27 cellular contexts compared by ENCODE assay signal in the genomic region with DNA sequence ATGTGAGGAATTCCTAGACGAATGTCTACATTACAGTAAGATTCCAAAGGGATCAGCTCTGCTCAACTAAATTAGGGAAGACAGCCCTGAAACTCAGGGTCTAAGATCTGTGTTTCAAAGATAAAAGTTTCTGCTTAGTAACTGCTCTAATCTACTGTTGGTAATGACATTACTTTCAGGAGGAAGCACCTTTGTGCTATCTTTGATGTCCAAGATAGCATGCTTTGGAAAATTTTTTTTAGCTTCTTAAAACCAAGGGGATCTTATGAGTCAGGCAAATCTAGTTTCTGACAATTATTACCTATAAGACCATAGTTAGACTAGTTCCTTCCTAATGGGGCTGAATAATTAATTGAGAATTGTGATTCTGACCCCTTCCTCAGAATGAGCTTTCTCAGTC. TPM values are rescaled to one million over a fixed set of nuclear protein-coding genes. Genes with fewer than 3 reads are reported as not detected.
DNase-seq lines count a peak whose midpoint lies in the region; ATAC-seq, FAIRE-seq and TF ChIP-seq lines count a peak whose summit lies in the region.
"Had no signal": no experiment of that assay in that cellular context is flagged by ENCODE, and none has a peak within 500 bp of the region (broad histone marks: within the 10 kb centered on the region; RNA-seq: fewer than 3 reads in every experiment).

No MANE protein-coding gene starts in this region.

- H3K79me2 ChIP-seq in K562 (ENCODE audit: control insufficient read depth, insufficient read depth, low read length) = no peaks in the 10 kb centered on the region; the same call in 2 of the 3 replicates
- H3K79me2 ChIP-seq: parathyroid adenoma had no signal

- TF ChIP-seq EP300 in K562 (IDR thresholded peaks at IDR 0.05; ENCODE audit: low read length) = peak; percentile 37; the same call in 1 of the 2 replicates

- H3K27ac ChIP-seq in CD4-positive, alpha-beta T cell (ENCODE audit: low read depth, low read length) = no peak overlapping the region
- H3K27ac ChIP-seq in HUES6 (ENCODE audit: low read depth, low read length) (peak overlapping the region; percentile 30; the same call in 1 of the 2 replicates), K562 (ENCODE audit: extremely low read depth, low read depth, low read length) (no peak overlapping the region; the same call in 2 of the 3 replicates)
- H3K27ac ChIP-seq: BLaER1 treated with 17β-estradiol and CSF1 and Interleukin-3, amounts not matched to agents 10 nM and 100 nM; parathyroid adenoma; right atrium auricular region; testis; uterus had no signal

- no peaks in the 10 kb centered on the region for H3K4me1 Mint-ChIP-seq in CD4-positive, alpha-beta T cell (ENCODE audit: low read depth)
- H3K4me1 Mint-ChIP-seq in natural killer cell treated with Interleukin-12 subunit alpha and Interleukin-12 subunit beta and Interleukin-15 and Interleukin-18, amount 100 ng/mL, for 72 hours (ENCODE audit: low read depth in 2 of 2) = peaks cover 0 to 8% of the 10 kb centered on the region in 2 donors
- H3K4me1 Mint-ChIP-seq: nephron progenitor cell had no signal

- no peak for ATAC-seq in CD4-positive, alpha-beta T cell (ENCODE audit: poor library complexity)
- ATAC-seq in K562 (peak; percentile 52; the same call in 2 of the 3 replicates), HG03432 (IDR thresholded peaks at IDR 0.05; ENCODE audit: unreplicated experiment) (no peak)
- no peak for ATAC-seq in natural killer cell treated with Interleukin-12 subunit alpha and Interleukin-12 subunit beta and Interleukin-15 and Interleukin-18, amount 100 ng/mL, for 72 hours

- no peaks in the 10 kb centered on the region for H3K9me3 Mint-ChIP-seq in CD4-positive, alpha-beta T cell
- H3K9me3 Mint-ChIP-seq in natural killer cell treated with Interleukin-12 subunit alpha and Interleukin-12 subunit beta and Interleukin-15 and Interleukin-18, amount 100 ng/mL, for 72 hours = no peaks in the 10 kb centered on the region
- H3K9me3 Mint-ChIP-seq: dendritic cell treated with granulocyte-macrophage colony-stimulating factor and Interleukin-4, amounts not matched to agents 40 ng/mL and 50 ng/mL, for 4 days; nephron progenitor cell had no signal

- FAIRE-seq in GM12891 (lab: Jason Lieb, UNC) = peak; percentile 64
- FAIRE-seq in K562 (lab: Jason Lieb, UNC) = peak; percentile 37
- FAIRE-seq: H1, kidney had no signal

- no peaks in the 10 kb centered on the region; the same call in 1 of the 2 replicates for H3K4me1 ChIP-seq in HUES6 (ENCODE audit: control insufficient read depth, insufficient read depth, low read length)
- H3K4me1 ChIP-seq in K562 (replicated peaks in 1 of 2; ENCODE audit: control insufficient read depth in 2 of 2, insufficient read depth in 2 of 2, low read length in 2 of 2) = peaks cover 0 to 24% of the 10 kb centered on the region in 2 experiments; a peak in 2 of 5 replicates
- H3K4me1 ChIP-seq: parathyroid adenoma, right atrium auricular region, testis, uterus had no signal

- no peaks in the 10 kb centered on the region for H3K9me3 ChIP-seq in CD4-positive, alpha-beta T cell (ENCODE audit: control insufficient read depth, low read length)
- H3K9me3 ChIP-seq in HUES6 (ENCODE audit: control insufficient read depth, insufficient read depth, low read depth, low read length) (no peaks in the 10 kb centered on the region), K562 (replicated peaks; ENCODE audit: control insufficient read depth, insufficient read depth, low read depth, low read length) (no peaks in the 10 kb centered on the region), MG63 (no peaks in the 10 kb centered on the region)
- H3K9me3 ChIP-seq: BLaER1 treated with 17β-estradiol and CSF1 and Interleukin-3, amounts not matched to agents 10 nM and 100 nM; right atrium auricular region; testis; uterus had no signal

- no peak overlapping the region for H2AFZ ChIP-seq in K562 (ENCODE audit: low read depth, low read length)
- H2AFZ ChIP-seq: parathyroid adenoma had no signal

- no peak for DNase-seq in CD4-positive, alpha-beta T cell
- DNase-seq in GM12891 (ENCODE audit: insufficient read length, low spot score) (no peak), K562 (ENCODE audit: extremely low read depth in 1 of 4, low spot score in 3 of 4) (peak in 1 of 4 experiments; percentile 17), MG63 (no peak)
- no peak for DNase-seq in natural killer cell treated with Interleukin-12 subunit alpha and Interleukin-12 subunit beta and Interleukin-15 and Interleukin-18, amount 100 ng/mL, for 72 hours (ENCODE audit: low spot score)
- DNase-seq: activated CD4-positive, alpha-beta T cell treated with anti-CD3 and anti-CD28 coated beads, Interleukin-2, amount 50 U/mL, for 4 hours; activated naive CD4-positive, alpha-beta T cell; central memory CD4-positive, alpha-beta T cell; kidney; NCI-H1092; NCI-H187 treated with DMSO at 0.1 percent for 48 hours; NCI-H69; nephron progenitor cell; testis; uterus had no signal

- in situ Hi-C loops in K562 (cut with MboI) = no loop called here

- TF ChIP-seq RAD21 in K562 (CRISPR knock-in tag; conservative IDR thresholded peaks at IDR 0.05 in 1 of 2, IDR thresholded peaks at IDR 0.05 in 1 of 2) = no peak

- POLR2A ChIA-PET in CD4-positive, alpha-beta T cell (lab: Charles Lee) = interaction anchor here (0.8 kb wide), 1 partner anchor 37 kb away, joined by 3 read pairs; no protein-coding TSS in a partner anchor
- POLR2A ChIA-PET in K562 (lab: Yijun Ruan, JAX) = interaction anchor here (0.6 to 3.6 kb wide), 2 partner anchors 10 to 126 kb away, joined by 3 to 28 read pairs; a partner anchor contains a TSS

- no peak for TF ChIP-seq CTCF in CD4-positive, alpha-beta T cell (IDR thresholded peaks at IDR 0.05)
- no peak for TF ChIP-seq CTCF in K562 (IDR thresholded peaks at IDR 0.05 in 2 of 3, conservative IDR thresholded peaks at IDR 0.05 in 1 of 3; ENCODE audit: insufficient read depth in 2 of 3, low read depth in 1 of 3, low read length in 3 of 3)

- H3K9ac ChIP-seq in HUES6 (ENCODE audit: low read length) (no peak overlapping the region), K562 (ENCODE audit: insufficient read depth in 1 of 2, low read depth in 2 of 2, low read length in 2 of 2) (no peak overlapping the region)
- H3K9ac ChIP-seq: BLaER1 treated with 17β-estradiol and CSF1 and Interleukin-3, amounts not matched to agents 10 nM and 100 nM; parathyroid adenoma had no signal

- H3K36me3 Mint-ChIP-seq in CD4-positive, alpha-beta T cell (ENCODE audit: low read depth) = peaks cover 91% of the 10 kb centered on the region
- H3K36me3 Mint-ChIP-seq in natural killer cell treated with Interleukin-12 subunit alpha and Interleukin-12 subunit beta and Interleukin-15 and Interleukin-18, amount 100 ng/mL, for 72 hours = peaks cover 33% of the 10 kb centered on the region

- no peak overlapping the region for H3K4me3 Mint-ChIP-seq in CD4-positive, alpha-beta T cell
- no peak overlapping the region for H3K4me3 Mint-ChIP-seq in natural killer cell treated with Interleukin-12 subunit alpha and Interleukin-12 subunit beta and Interleukin-15 and Interleukin-18, amount 100 ng/mL, for 72 hours
- H3K4me3 Mint-ChIP-seq: dendritic cell treated with granulocyte-macrophage colony-stimulating factor and Interleukin-4, amounts not matched to agents 40 ng/mL and 50 ng/mL, for 4 days; nephron progenitor cell had no signal

- no peaks in the 10 kb centered on the region for H3K27me3 Mint-ChIP-seq in CD4-positive, alpha-beta T cell
- H3K27me3 Mint-ChIP-seq in natural killer cell treated with Interleukin-12 subunit alpha and Interleukin-12 subunit beta and Interleukin-15 and Interleukin-18, amount 100 ng/mL, for 72 hours = no peaks in the 10 kb centered on the region
- H3K27me3 Mint-ChIP-seq: dendritic cell treated with granulocyte-macrophage colony-stimulating factor and Interleukin-4, amounts not matched to agents 40 ng/mL and 50 ng/mL, for 4 days had no signal

- H3K27me3 ChIP-seq in CD4-positive, alpha-beta T cell (ENCODE audit: control insufficient read depth, insufficient read depth, low read length) = no peaks in the 10 kb centered on the region
- H3K27me3 ChIP-seq in HUES6 (ENCODE audit: control insufficient read depth, insufficient read depth, low read length) (no peaks in the 10 kb centered on the region), K562 (ENCODE audit: control insufficient read depth in 2 of 2, insufficient read depth in 2 of 2, low read length in 2 of 2) (no peaks in the 10 kb centered on the region), MG63 (no peaks in the 10 kb centered on the region)
- H3K27me3 ChIP-seq: BLaER1 treated with 17β-estradiol and CSF1 and Interleukin-3, amounts not matched to agents 10 nM and 100 nM; right atrium auricular region; testis; uterus had no signal

- H3K4me2 ChIP-seq in K562 (ENCODE audit: insufficient read depth, low read length) = no peak overlapping the region

- 27% methylated on average over 1 of the region's 1 CpG for WGBS in K562 (ENCODE audit: insufficient coverage, low coverage, missing lambda C conversion rate)

- H3K27ac Mint-ChIP-seq in CD4-positive, alpha-beta T cell = peak overlapping the region; percentile 58
- no peak overlapping the region for H3K27ac Mint-ChIP-seq in natural killer cell treated with Interleukin-12 subunit alpha and Interleukin-12 subunit beta and Interleukin-15 and Interleukin-18, amount 100 ng/mL, for 72 hours
- H3K27ac Mint-ChIP-seq: dendritic cell treated with granulocyte-macrophage colony-stimulating factor and Interleukin-4, amounts not matched to agents 40 ng/mL and 50 ng/mL, for 4 days; nephron progenitor cell had no signal

- peaks cover 55% of the 10 kb centered on the region for H3K36me3 ChIP-seq in HUES6 (ENCODE audit: control insufficient read depth, insufficient read depth, low read length)
- H3K36me3 ChIP-seq in K562 (ENCODE audit: control insufficient read depth, insufficient read depth, low read length) = peaks cover 72% of the 10 kb centered on the region
- peaks cover 65% of the 10 kb centered on the region for H3K36me3 ChIP-seq in MG63
- H3K36me3 ChIP-seq: uterus had no signal

- no peak for TF ChIP-seq POLR2A in GM12891 (IDR thresholded peaks at IDR 0.05; ENCODE audit: low read depth, low read length)
- TF ChIP-seq POLR2A in K562 (conservative IDR thresholded peaks at IDR 0.05) = no peak

- no TSS peak for BruUV-seq in K562 (replicated peaks; lab: Mats Ljungman, UMichigan)

- intact Hi-C loops in CD4-positive, alpha-beta T cell (cut with DNase I, micrococcal nuclease) = no loop called here
- intact Hi-C loops in K562 (cut with micrococcal nuclease) = no loop called here

- H3K4me3 ChIP-seq in HUES6 (ENCODE audit: low read depth, low read length) (no peak overlapping the region), K562 (no peak overlapping the region), MG63 (no peak overlapping the region)
- H3K4me3 ChIP-seq: BLaER1 treated with 17β-estradiol and CSF1 and Interleukin-3, amounts not matched to agents 10 nM and 100 nM; right atrium auricular region; testis; uterus had no signal

- CTCF ChIA-PET in CD4-positive, alpha-beta T cell (lab: Charles Lee) = interaction anchor here (1.1 kb wide), 1 partner anchor 11 kb away, joined by 3 read pairs; a partner anchor contains a TSS
- CTCF ChIA-PET in K562 (lab: Yijun Ruan, JAX; ENCODE audit: low intra/inter-chr PET ratio) = no interaction called here

- H3K9me1 ChIP-seq in K562 (ENCODE audit: control insufficient read depth, insufficient read depth, low read length) = peaks cover 3% of the 10 kb centered on the region

- no peaks in the 10 kb centered on the region; the same call in 1 of the 2 replicates for H4K20me1 ChIP-seq in K562 (replicated peaks; ENCODE audit: control insufficient read depth, insufficient read depth, low read length)

RNA-seq across cellular contexts. Expression of a gene that starts 11.0 kb away (rescaled TPM):
- total RNA-seq in CD4-positive, alpha-beta T cell = 1 to 10 TPM in 1 of 2 experiments, under 1 TPM in 1; 0.74 to 1.2 TPM
- 0.21 TPM for polyA plus RNA-seq in GM12891 (2012; ENCODE audit: low read depth, missing spikeins)
- not detected in 2 replicates for total RNA-seq in K562 (2011; cell fraction: chromatin; rRNA removed; ENCODE audit: low replicate concordance)
- not detected in 2 replicates for total RNA-seq in K562 (2011; cell fraction: nucleolus; rRNA removed)
- not detected in 2 replicates for total RNA-seq in K562 (2011; cell fraction: nucleoplasm; rRNA removed)
- total RNA-seq in K562 (2014; rRNA removed) (0.08 TPM in 1 of 2 replicates, not detected in the other), K562 (2014; rRNA removed; fragmentation: Illumina TruSeq; extraction: Trizol) (not detected in 2 replicates), K562 (2015; rRNA removed; fragmentation: Illumina TruSeq; extraction: Trizol) (not detected in 2 replicates), K562 (2021) (0.16 TPM in 1 of 2 replicates, not detected in the other)
- polyA plus RNA-seq in K562 (2011; rRNA removed) (not detected in 2 replicates), K562 (2014; fragmentation: Illumina TruSeq; extraction: Trizol) (not detected in 2 replicates), K562 (2014; fragmentation: Nextera tagmentation; extraction: Ambion mirVana) (not detected), K562 (2014; rRNA removed) (not detected in 2 replicates)
- polyA plus RNA-seq in K562 (2011; cell fraction: cytosol; rRNA removed) = not detected in 2 replicates
- polyA plus RNA-seq in K562 (2011; cell fraction: nucleus; rRNA removed) = 0.06 and 0.08 TPM in 2 replicates
- not detected in 2 replicates for polyA plus RNA-seq in K562 (2012)
- not detected in 2 replicates for polyA minus RNA-seq in K562 (2011; rRNA and poly(A)+ RNA removed)
- not detected in 2 replicates for polyA minus RNA-seq in K562 (2011; cell fraction: cytosol; rRNA and poly(A)+ RNA removed)
- not detected in 2 replicates for polyA minus RNA-seq in K562 (2011; cell fraction: nucleus; rRNA and poly(A)+ RNA removed)
- 10 to 100 TPM in 1 of 2 donors, under 1 TPM in 1; 0.36 to 13.3 TPM for total RNA-seq in natural killer cell treated with Interleukin-12 subunit alpha and Interleukin-12 subunit beta and Interleukin-15 and Interleukin-18, amount 100 ng/mL, for 72 hours
- total RNA-seq in MG63 (2014; rRNA removed; shearing (Covaris generic); ENCODE audit: low replicate concordance) = not detected in 2 replicates
- total RNA-seq: Daoy, fibroblast of lung, glomerular endothelial cell, H1, SK-MEL-5 had no signal
- polyA plus RNA-seq: AG04450, fibroblast of lung, H1 had no signal
